Comparison of ENCODE assay signal across 14 cellular contexts in genomic region chr20:58838174-58838573, GRCh38. TPM values are rescaled to one million over a fixed set of nuclear protein-coding genes. Genes with fewer than 3 reads are reported as not detected.
"Had no signal": no experiment of that assay in that cellular context is flagged by ENCODE, and none has a peak within 500 bp of the region (broad histone marks: within the 10 kb centered on the region; RNA-seq: fewer than 3 reads in every experiment).

No MANE protein-coding gene starts in this region.

- H3K4me3 ChIP-seq: cardiac muscle cell, dorsolateral prefrontal cortex had no signal

- H3K36me3 ChIP-seq: cardiac muscle cell had no signal

- ATAC-seq: activated T-helper 17 cell treated with anti-CD3 and anti-CD28 coated beads, Interleukin-2, amount 50 U/mL, for 72 hours; left colon; sciatic nerve had no signal

- H3K27ac ChIP-seq: cardiac muscle cell, dorsolateral prefrontal cortex had no signal

- DNase-seq: activated CD4-positive, alpha-beta T cell treated with anti-CD3 and anti-CD28 coated beads, Interleukin-2, amount 10 ng/mL, durations not matched to agents 7 days and 5 days; activated CD4-positive, CD25-positive, alpha-beta regulatory T cell; activated naive CD4-positive, alpha-beta T cell treated with Interleukin-2 at 50 U/mL for 16 hours; aorta; dorsolateral prefrontal cortex; erythroblast; left colon; midbrain; stimulated activated naive CD8-positive, alpha-beta T cell treated with anti-CD3 and anti-CD28 coated beads, Interleukin-15, amount 100 ng/mL, for 72 hours had no signal

RNA-seq across cellular contexts. Expression of gene GNAS-AS1, which starts 12.5 kb away (rescaled TPM):
- total RNA-seq: lung microvascular endothelial cell, myocyte had no signal
